11 cellular contexts compared by ENCODE assay signal in genomic region chr7:77959080-77959479, GRCh38.
"Had no signal": no experiment of that assay in that cellular context is flagged by ENCODE, and none has a peak within 500 bp of the region (broad histone marks: within the 10 kb centered on the region; RNA-seq: fewer than 3 reads in every experiment).

No MANE protein-coding gene starts in this region.

- H3K27me3 Mint-ChIP-seq: IgD-negative memory B cell had no signal

- FAIRE-seq: HepG2 had no signal

- H3K9me3 ChIP-seq: HAP-1 had no signal

- H3K36me3 ChIP-seq: HAP-1 had no signal

- H3K4me1 ChIP-seq: HAP-1 had no signal

- DNase-seq: GM23248, GOT3, H7, HFFc6, KBM-7 had no signal

- H3K9me3 Mint-ChIP-seq: HFFc6 had no signal

- H3K27ac ChIP-seq: GM23248, HL-60, KMS-11 had no signal

- H3K4me3 Mint-ChIP-seq: HFFc6, IgD-negative memory B cell had no signal

- ATAC-seq: HCT116, HepG2 had no signal

- H3K27ac Mint-ChIP-seq: HFFc6, IgD-negative memory B cell had no signal

- H3K4me3 ChIP-seq: GM23248, HAP-1 had no signal
